14 cellular contexts compared by ENCODE assay signal in genomic region chr11:13094930-13095687, GRCh38.
"Had no signal": no experiment of that assay in that cellular context is flagged by ENCODE, and none has a peak within 500 bp of the region (broad histone marks: within the 10 kb centered on the region; RNA-seq: fewer than 3 reads in every experiment).

No MANE protein-coding gene starts in this region.

- H3K36me3 ChIP-seq: cardiac muscle cell, gastroesophageal sphincter, neural progenitor cell, ovary had no signal

- H3K4me3 ChIP-seq: cardiac muscle cell, gastroesophageal sphincter, neural progenitor cell, ovary, testis had no signal

- H3K27me3 ChIP-seq: cardiac muscle cell, gastroesophageal sphincter, neural progenitor cell, ovary, testis had no signal

- H3K9me3 ChIP-seq: gastroesophageal sphincter, ovary, testis had no signal

- ATAC-seq: activated T-helper 17 cell treated with anti-CD3 and anti-CD28 coated beads, Interleukin-2, amount 50 U/mL, for 72 hours; gastroesophageal sphincter; left ventricle myocardium superior; stimulated activated naive CD8-positive, alpha-beta T cell treated with anti-CD3 and anti-CD28 coated beads, Interleukin-15, amount 100 ng/mL, for 72 hours had no signal

- H3K4me1 ChIP-seq: gastroesophageal sphincter, testis had no signal

- H3K27ac ChIP-seq: cardiac muscle cell, gastroesophageal sphincter, neural progenitor cell, ovary, testis had no signal

- DNase-seq: activated CD4-positive, alpha-beta T cell treated with anti-CD3 and anti-CD28 coated beads, Interleukin-2, amount 50 U/mL, for 1 hour; activated CD4-positive, CD25-positive, alpha-beta regulatory T cell; activated naive CD4-positive, alpha-beta T cell treated with anti-CD3 and anti-CD28 coated beads for 36 hours; activated T-cell treated with anti-CD3 and anti-CD28 coated beads for 4 hours; kidney; left ventricle myocardium superior; ovary; stimulated activated CD4-positive, alpha-beta T cell treated with anti-CD3 and anti-CD28 coated beads, Interleukin-4, amount 100 ng/mL, for 24 hours; stimulated activated naive CD8-positive, alpha-beta T cell treated with anti-CD3 and anti-CD28 coated beads, Interleukin-15, amount 100 ng/mL, for 72 hours; testis had no signal
